Comparison of ENCODE assay signal across 1 cellular context in genomic region chr1:230609208-230609607, GRCh38.
TF ChIP-seq lines count a peak whose summit lies in the region.

No MANE protein-coding gene starts in this region.

TF ChIP-seq in H1, 55 proteins besides CTCF, POLR2A, EP300 and RAD21 (continued from another document):
- TF ChIP-seq GTF2F1 (IDR thresholded peaks at IDR 0.05; ENCODE audit: borderline replicate concordance, low read depth, low read length): no peak
- no peak for TF ChIP-seq TEAD4 (IDR thresholded peaks at IDR 0.05; ENCODE audit: low read depth, low read length)
- TF ChIP-seq BRCA1 (IDR thresholded peaks at IDR 0.05; ENCODE audit: low read depth, low read length): no peak
- TF ChIP-seq ATF3 (IDR thresholded peaks at IDR 0.05; ENCODE audit: insufficient read depth, low read depth, low read length): no peak
- no peak for TF ChIP-seq MAFK (IDR thresholded peaks at IDR 0.05; ENCODE audit: low read depth, low read length)
- no peak for TF ChIP-seq SUZ12 (IDR thresholded peaks at IDR 0.05; ENCODE audit: low read length)
- no peak for TF ChIP-seq ASH2L (IDR thresholded peaks at IDR 0.05; ENCODE audit: low read length)
- TF ChIP-seq MAX (IDR thresholded peaks at IDR 0.05): no peak
- no peak for TF ChIP-seq CBX8 (IDR thresholded peaks at IDR 0.05; ENCODE audit: borderline replicate concordance, low read depth, low read length)
- no peak for TF ChIP-seq KDM4A (IDR thresholded peaks at IDR 0.05; ENCODE audit: low read depth, low read length, severe bottlenecking)
